Comparison of ENCODE assay signal across 27 cellular contexts in the genomic region with DNA sequence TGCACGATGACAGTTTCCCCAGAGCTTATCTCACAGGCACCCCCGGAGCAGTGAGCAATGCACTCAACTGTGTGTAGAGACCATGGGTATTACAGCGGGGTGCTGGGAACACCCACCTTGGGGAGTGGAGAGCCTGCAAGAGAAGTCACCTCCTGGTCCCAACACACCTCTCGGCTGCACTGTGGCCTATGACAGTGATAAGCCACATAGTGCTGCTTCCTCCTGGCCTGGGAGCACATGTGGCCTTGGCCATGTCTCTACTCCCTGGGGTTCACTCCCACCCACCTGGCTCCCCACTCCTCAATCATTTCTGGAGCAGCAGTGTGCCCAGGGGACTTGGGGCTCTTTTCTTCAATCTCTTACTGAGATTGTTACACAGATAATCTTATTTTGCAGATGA.
"Had no signal": no experiment of that assay in that cellular context is flagged by ENCODE, and none has a peak within 500 bp of the region (broad histone marks: within the 10 kb centered on the region; RNA-seq: fewer than 3 reads in every experiment).

No MANE protein-coding gene starts in this region.

- H3K27ac ChIP-seq: neural progenitor cell, pancreas, right lobe of liver, suprapubic skin, testis, tibial artery, upper lobe of right lung had no signal

- H3K4me3 ChIP-seq: neural progenitor cell, pancreas, prostate gland, right lobe of liver, sigmoid colon, suprapubic skin, testis, tibial artery, transverse colon, upper lobe of right lung, uterus had no signal

- H3K4me1 ChIP-seq: neural progenitor cell, pancreas, prostate gland, right lobe of liver, upper lobe of right lung had no signal

- H3K9me3 ChIP-seq: pancreas, prostate gland, right lobe of liver, sigmoid colon, suprapubic skin, testis, tibial artery, transverse colon, upper lobe of right lung, uterus had no signal

- H3K4me3 Mint-ChIP-seq: naive thymus-derived CD4-positive, alpha-beta T cell; natural killer cell; nephron; neural progenitor cell; stimulated activated memory B cell treated with anti-CD40 and anti-IgM and Interleukin-4, amounts not matched to agents 10 μg/mL and 1 μg/mL and 100 μg/mL, for 72 hours; stimulated activated naive CD8-positive, alpha-beta T cell treated with anti-CD3 and anti-CD28 coated beads, Interleukin-15, amount 100 ng/mL, for 72 hours had no signal

- H3K4me1 Mint-ChIP-seq: naive thymus-derived CD4-positive, alpha-beta T cell; natural killer cell; neural progenitor cell; stimulated activated memory B cell treated with anti-CD40 and anti-IgM and Interleukin-4, amounts not matched to agents 10 μg/mL and 1 μg/mL and 100 μg/mL, for 72 hours; stimulated activated naive CD8-positive, alpha-beta T cell treated with anti-CD3 and anti-CD28 coated beads, Interleukin-15, amount 100 ng/mL, for 72 hours had no signal

- H3K27me3 ChIP-seq: neural progenitor cell, pancreas, right lobe of liver, sigmoid colon, suprapubic skin, testis, tibial artery, transverse colon, upper lobe of right lung, uterus had no signal

- H3K27me3 Mint-ChIP-seq: stimulated activated memory B cell treated with anti-CD40 and anti-IgM and Interleukin-4, amounts not matched to agents 10 μg/mL and 1 μg/mL and 100 μg/mL, for 72 hours; stimulated activated naive CD8-positive, alpha-beta T cell treated with anti-CD3 and anti-CD28 coated beads, Interleukin-15, amount 100 ng/mL, for 72 hours had no signal

- H3K9ac ChIP-seq: neural progenitor cell had no signal

- ATAC-seq: naive thymus-derived CD4-positive, alpha-beta T cell; natural killer cell; pancreas; right lobe of liver; stimulated activated memory B cell treated with anti-CD40 and anti-IgM and Interleukin-4, amounts not matched to agents 10 μg/mL and 1 μg/mL and 100 μg/mL, for 72 hours; stimulated activated naive CD8-positive, alpha-beta T cell treated with anti-CD3 and anti-CD28 coated beads, Interleukin-15, amount 100 ng/mL, for 72 hours; stimulated activated naive CD8-positive, alpha-beta T cell treated with anti-CD3 and anti-CD28 coated beads, Interleukin-15, Interleukin-2, amounts not matched to agents 100 U/mL and 50 U/mL, for 24 hours; upper lobe of right lung had no signal

- H3K36me3 Mint-ChIP-seq: naive thymus-derived CD4-positive, alpha-beta T cell; natural killer cell; neural progenitor cell; stimulated activated memory B cell treated with anti-CD40 and anti-IgM and Interleukin-4, amounts not matched to agents 10 μg/mL and 1 μg/mL and 100 μg/mL, for 72 hours had no signal

- DNase-seq: naive thymus-derived CD4-positive, alpha-beta T cell; natural killer cell; occipital lobe; pancreas; retina; right cardiac atrium; right lobe of liver; sigmoid colon; small intestine; stimulated activated CD4-positive, alpha-beta T cell treated with anti-CD3 and anti-CD28 coated beads, Interleukin-15, amount 100 ng/mL, for 24 hours; stimulated activated CD4-positive, alpha-beta T cell treated with anti-CD3 and anti-CD28 coated beads, Interleukin-2, amount 100 ng/mL, for 24 hours; stimulated activated CD4-positive, alpha-beta T cell treated with anti-CD3 and anti-CD28 coated beads, Interleukin-2, amount 100 ng/mL, for 48 hours; stimulated activated CD4-positive, alpha-beta T cell treated with anti-CD3 and anti-CD28 coated beads, Interleukin-4, amount 100 ng/mL, for 24 hours; stimulated activated naive CD4-positive, alpha-beta T cell; stimulated activated naive CD8-positive, alpha-beta T cell treated with anti-CD3 and anti-CD28 coated beads, Interleukin-15, amount 100 ng/mL, for 72 hours; stimulated activated naive CD8-positive, alpha-beta T cell treated with anti-CD3 and anti-CD28 coated beads, Interleukin-15, Interleukin-2, amounts not matched to agents 100 U/mL and 50 U/mL, for 24 hours; substantia nigra; testis; tibial artery; transverse colon; upper lobe of right lung; uterus had no signal

- H2AFZ ChIP-seq: neural progenitor cell had no signal

- H3K36me3 ChIP-seq: neural progenitor cell, pancreas, prostate gland, right lobe of liver, sigmoid colon, suprapubic skin, tibial artery, transverse colon, upper lobe of right lung, uterus had no signal

- H3K9me3 Mint-ChIP-seq: natural killer cell; nephron; neural progenitor cell; stimulated activated naive CD8-positive, alpha-beta T cell treated with anti-CD3 and anti-CD28 coated beads, Interleukin-15, amount 100 ng/mL, for 72 hours had no signal

- FAIRE-seq: pancreas, small intestine had no signal

- H3K4me2 ChIP-seq: neural progenitor cell had no signal

- H3K27ac Mint-ChIP-seq: naive thymus-derived CD4-positive, alpha-beta T cell; natural killer cell; neural progenitor cell; stimulated activated memory B cell treated with anti-CD40 and anti-IgM and Interleukin-4, amounts not matched to agents 10 μg/mL and 1 μg/mL and 100 μg/mL, for 72 hours; stimulated activated naive CD8-positive, alpha-beta T cell treated with anti-CD3 and anti-CD28 coated beads, Interleukin-15, amount 100 ng/mL, for 72 hours had no signal
